ENCODE assay signal across 9 cellular contexts in the genomic region with DNA sequence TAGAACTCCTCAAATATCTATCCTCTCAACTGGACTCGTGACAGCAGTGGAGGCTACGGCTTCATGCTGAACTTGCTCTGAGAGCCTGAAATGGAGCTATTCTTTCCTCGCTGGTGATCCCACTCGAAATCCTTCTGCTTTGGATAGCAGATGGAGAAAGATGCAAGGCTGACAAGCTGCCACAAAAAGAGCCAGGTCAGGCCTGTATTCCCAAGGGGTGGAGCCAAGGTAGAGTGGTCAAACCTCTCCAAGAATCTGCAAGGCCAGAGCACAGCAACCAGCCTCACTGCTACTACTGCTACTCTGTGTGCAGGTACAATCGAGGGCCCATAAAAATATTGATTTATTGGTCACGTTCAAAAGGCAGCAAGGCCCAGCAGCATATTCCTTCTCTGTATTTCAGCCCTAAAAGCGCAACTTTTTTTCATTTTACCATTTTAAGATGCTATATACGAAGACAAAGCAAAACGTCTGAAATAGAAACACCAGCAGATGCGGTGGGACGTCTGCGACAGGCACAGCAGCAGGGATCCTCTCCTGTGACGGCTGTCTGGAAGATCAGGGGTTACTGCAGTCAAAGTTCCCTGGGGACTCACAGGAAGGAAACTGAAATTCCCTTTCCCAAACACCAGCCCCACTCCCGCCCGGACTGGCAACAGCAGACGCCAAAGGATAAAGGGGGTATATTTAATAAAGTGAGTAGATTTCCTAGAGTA. TPM values are rescaled to one million over a fixed set of nuclear protein-coding genes. Genes with fewer than 3 reads are reported as not detected.
DNase-seq lines count a peak whose midpoint lies in the region; ATAC-seq, FAIRE-seq and TF ChIP-seq lines count a peak whose summit lies in the region.
"Had no signal": no experiment of that assay in that cellular context is flagged by ENCODE, and none has a peak within 500 bp of the region (broad histone marks: within the 10 kb centered on the region; RNA-seq: fewer than 3 reads in every experiment).

No MANE protein-coding gene starts in this region.

- no peak overlapping the region for H4K8ac ChIP-seq in mesenchymal stem cell (ENCODE audit: low read length)

- H3K27ac ChIP-seq in left ventricle myocardium inferior (replicated peaks) (peak overlapping the region; percentile 95), K562 (ENCODE audit: extremely low read depth, low read depth, low read length) (peak overlapping the region; percentile 92; the same call in 2 of the 3 replicates), mesenchymal stem cell (ENCODE audit: low read length, poor library complexity, severe bottlenecking) (peak overlapping the region; percentile 3), vagina (peak overlapping the region; percentile 94)

- ATAC-seq in K562 = no peak
- no peak for ATAC-seq in HG03025 (IDR thresholded peaks at IDR 0.05; ENCODE audit: low FRiP score, unreplicated experiment)
- no peak for ATAC-seq in GM21367 (IDR thresholded peaks at IDR 0.05; ENCODE audit: unreplicated experiment)
- no peak for ATAC-seq in HG03139 (IDR thresholded peaks at IDR 0.05; ENCODE audit: unreplicated experiment)

- H2BK120ac ChIP-seq in mesenchymal stem cell (ENCODE audit: low read depth, low read length) = no peak overlapping the region

- H3K79me2 ChIP-seq in K562 (ENCODE audit: control insufficient read depth, insufficient read depth, low read length) = peaks cover 78% of the 10 kb centered on the region

- H3K36me3 ChIP-seq in left ventricle myocardium inferior (no peaks in the 10 kb centered on the region), K562 (ENCODE audit: control insufficient read depth, insufficient read depth, low read length) (peaks cover 26% of the 10 kb centered on the region), mesenchymal stem cell (ENCODE audit: control insufficient read depth in 1 of 2, insufficient read depth in 2 of 2, low read depth in 1 of 2, low read length in 2 of 2) (no peaks in the 10 kb centered on the region), vagina (no peaks in the 10 kb centered on the region)

- no peak for DNase-seq in left ventricle myocardium inferior
- no peak for DNase-seq in cardiac septum (ENCODE audit: low spot score)
- DNase-seq in K562 (ENCODE audit: extremely low read depth in 1 of 4, low spot score in 3 of 4) = no peak
- DNase-seq in mesenchymal stem cell = peak; percentile 33
- DNase-seq in vagina (ENCODE audit: extremely low spot score in 2 of 2) = peak in 1 of 2 donors; percentile 49

- in situ Hi-C loops in K562 (cut with MboI) = no loop called here

- no peak overlapping the region for H2AK5ac ChIP-seq in mesenchymal stem cell (ENCODE audit: low read length, severe bottlenecking)

- H3K4me3 ChIP-seq in left ventricle myocardium inferior = peak overlapping the region; percentile 97
- H3K4me3 ChIP-seq in K562 = peak overlapping the region; percentile 85
- peak overlapping the region; percentile 89 to 96 for H3K4me3 ChIP-seq in mesenchymal stem cell (ENCODE audit: insufficient read depth in 1 of 2, low read depth in 1 of 2, low read length in 2 of 2)
- peak overlapping the region; percentile 73 to 91 for H3K4me3 ChIP-seq in vagina

- peak overlapping the region in 1 of 2 experiments; percentile 41 for H3K14ac ChIP-seq in mesenchymal stem cell (ENCODE audit: low read length in 2 of 2)

- H3K23ac ChIP-seq in mesenchymal stem cell (ENCODE audit: low read length in 2 of 2) = no peak overlapping the region

- no peaks in the 10 kb centered on the region for H3K27me3 ChIP-seq in left ventricle myocardium inferior (ENCODE audit: low read depth)
- no peaks in the 10 kb centered on the region for H3K27me3 ChIP-seq in K562 (ENCODE audit: control insufficient read depth in 2 of 2, insufficient read depth in 2 of 2, low read length in 2 of 2)
- no peaks in the 10 kb centered on the region for H3K27me3 ChIP-seq in mesenchymal stem cell (ENCODE audit: control insufficient read depth in 1 of 2, insufficient read depth in 1 of 2, low read length in 2 of 2)
- H3K27me3 ChIP-seq in vagina = no peaks in the 10 kb centered on the region

- H3K9me3 ChIP-seq in left ventricle myocardium inferior (replicated peaks) (no peaks in the 10 kb centered on the region), K562 (replicated peaks; ENCODE audit: control insufficient read depth, insufficient read depth, low read depth, low read length) (no peaks in the 10 kb centered on the region), mesenchymal stem cell (ENCODE audit: control insufficient read depth, low read length) (no peaks in the 10 kb centered on the region), vagina (no peaks in the 10 kb centered on the region)

- H2BK5ac ChIP-seq in mesenchymal stem cell (ENCODE audit: low read depth, low read length, poor library complexity, severe bottlenecking) = no peak overlapping the region

- H3K9ac ChIP-seq in K562 (ENCODE audit: insufficient read depth in 1 of 2, low read depth in 2 of 2, low read length in 2 of 2) (peak overlapping the region; percentile 86 to 98), mesenchymal stem cell (ENCODE audit: low read length) (peak overlapping the region; percentile 92)

- TF ChIP-seq RAD21 in K562 (CRISPR knock-in tag; conservative IDR thresholded peaks at IDR 0.05 in 1 of 2, IDR thresholded peaks at IDR 0.05 in 1 of 2) = no peak

- POLR2A ChIA-PET in K562 (lab: Yijun Ruan, JAX) = interaction anchor here (0.7 to 8.6 kb wide), 5 partner anchors 9 to 126 kb away, joined by 3 to 63 read pairs (median 4); no protein-coding TSS in a partner anchor

- 39% methylated on average over 16 of the region's 16 CpGs for WGBS in K562 (ENCODE audit: insufficient coverage, low coverage, missing lambda C conversion rate)
- WGBS in mesenchymal stem cell = 21% methylated on average over 13 of the region's 16 CpGs

- peaks cover 35% of the 10 kb centered on the region for H4K20me1 ChIP-seq in K562 (replicated peaks; ENCODE audit: control insufficient read depth, insufficient read depth, low read length)

- peak overlapping the region; percentile 54 for H2BK15ac ChIP-seq in mesenchymal stem cell (ENCODE audit: low read depth, poor library complexity, severe bottlenecking)

- H3K4me2 ChIP-seq in K562 (ENCODE audit: insufficient read depth, low read length) = peak overlapping the region; percentile 82
- H3K4me2 ChIP-seq in mesenchymal stem cell (ENCODE audit: low read length, poor library complexity, severe bottlenecking) = peak overlapping the region; percentile 91

- intact Hi-C loops in left ventricle myocardium inferior (cut with micrococcal nuclease) = loop anchor here (10.0 kb wide), 1 partner anchor 155 kb away; no protein-coding TSS in a partner anchor
- intact Hi-C loops in cardiac septum (cut with DNase I) = loop anchor here (1.0 to 5.0 kb wide), 2 partner anchors 48 to 118 kb away; no protein-coding TSS in a partner anchor
- intact Hi-C loops in K562 (cut with micrococcal nuclease) = loop anchor here (10.0 kb wide), 1 partner anchor 365 kb away; no protein-coding TSS in a partner anchor
- intact Hi-C loops in vagina (cut with DNase I) = loop anchor here (5.0 to 10.0 kb wide), 3 partner anchors 165 to 375 kb away; partner anchors contain the start of genes ACTR2 and CEP68

- H3K4me1 ChIP-seq in left ventricle myocardium inferior (peaks cover 70% of the 10 kb centered on the region), K562 (replicated peaks in 1 of 2; ENCODE audit: control insufficient read depth in 2 of 2, insufficient read depth in 2 of 2, low read length in 2 of 2) (peaks cover 23 to 33% of the 10 kb centered on the region in 2 experiments), mesenchymal stem cell (ENCODE audit: control insufficient read depth, insufficient read depth, low read depth, low read length) (peaks cover 4% of the 10 kb centered on the region), vagina (peaks cover 25% of the 10 kb centered on the region)

- TF ChIP-seq EP300 in K562 (IDR thresholded peaks at IDR 0.05; ENCODE audit: low read length) = no peak

- no peak overlapping the region for H2AFZ ChIP-seq in K562 (ENCODE audit: low read depth, low read length)
- H2AFZ ChIP-seq in mesenchymal stem cell (ENCODE audit: low read depth, low read length) = no peak overlapping the region

- FAIRE-seq in K562 (lab: Jason Lieb, UNC) = no peak
- FAIRE-seq: GM18507 had no signal

- CTCF ChIA-PET in K562 (lab: Yijun Ruan, JAX; ENCODE audit: low intra/inter-chr PET ratio) = interaction anchor here (0.6 kb wide), 1 partner anchor 162 kb away, joined by 4 read pairs; no protein-coding TSS in a partner anchor

- TF ChIP-seq POLR2A in K562 (conservative IDR thresholded peaks at IDR 0.05) (no peak), vagina (IDR thresholded peaks at IDR 0.05) (no peak)

- TF ChIP-seq CTCF in left ventricle myocardium inferior (IDR thresholded peaks at IDR 0.05; ENCODE audit: borderline replicate concordance) = no peak
- TF ChIP-seq CTCF in K562 (IDR thresholded peaks at IDR 0.05 in 2 of 3, conservative IDR thresholded peaks at IDR 0.05 in 1 of 3; ENCODE audit: insufficient read depth in 2 of 3, low read depth in 1 of 3, low read length in 3 of 3) = no peak
- TF ChIP-seq CTCF in vagina (IDR thresholded peaks at IDR 0.05) = no peak

- H2BK12ac ChIP-seq in mesenchymal stem cell (ENCODE audit: low read length in 2 of 2) = no peak overlapping the region

- H3K9me1 ChIP-seq in K562 (ENCODE audit: control insufficient read depth, insufficient read depth, low read length) = peaks cover 5% of the 10 kb centered on the region

- no peak overlapping the region for H4K91ac ChIP-seq in mesenchymal stem cell (ENCODE audit: low read length)

- TSS peak; percentile 23 for BruUV-seq in K562 (replicated peaks; lab: Mats Ljungman, UMichigan)

- H3K18ac ChIP-seq in mesenchymal stem cell (ENCODE audit: low read depth in 1 of 2, low read length in 2 of 2) = peak overlapping the region in 1 of 2 experiments; percentile 55

- peak overlapping the region; percentile 60 to 63 for H3K4ac ChIP-seq in mesenchymal stem cell (ENCODE audit: low read depth in 1 of 2, low read length in 2 of 2)

- H3K79me1 ChIP-seq in mesenchymal stem cell (replicated peaks; ENCODE audit: low read length, poor library complexity, severe bottlenecking) = peaks cover 5% of the 10 kb centered on the region

RNA-seq across cellular contexts. Expression of gene SPRED2, which starts 2.4 kb away (rescaled TPM):
- 18.9 TPM for total RNA-seq in left ventricle myocardium inferior
- total RNA-seq in cardiac septum = 22.0 TPM
- total RNA-seq in K562 (2011; cell fraction: chromatin; rRNA removed; ENCODE audit: low replicate concordance) = 32.9 and 55.4 TPM in 2 replicates
- 16.8 and 20.1 TPM in 2 replicates for total RNA-seq in K562 (2011; cell fraction: nucleolus; rRNA removed)
- total RNA-seq in K562 (2011; cell fraction: nucleoplasm; rRNA removed) = 32.7 and 48.2 TPM in 2 replicates
- 7.8 and 9.5 TPM in 2 replicates for total RNA-seq in K562 (2014; rRNA removed)
- 14.1 and 14.8 TPM in 2 replicates for total RNA-seq in K562 (2014; rRNA removed; fragmentation: Illumina TruSeq; extraction: Trizol)
- 10.2 and 10.7 TPM in 2 replicates for total RNA-seq in K562 (2015; rRNA removed; fragmentation: Illumina TruSeq; extraction: Trizol)
- total RNA-seq in K562 (2021) = 42.6 and 50.8 TPM in 2 replicates
- polyA plus RNA-seq in K562 (2011; rRNA removed) = 15.3 and 16.5 TPM in 2 replicates
- polyA plus RNA-seq in K562 (2011; cell fraction: cytosol; rRNA removed) = 18.1 and 23.5 TPM in 2 replicates
- polyA plus RNA-seq in K562 (2011; cell fraction: nucleus; rRNA removed) = 20.4 and 30.3 TPM in 2 replicates
- polyA plus RNA-seq in K562 (2012) = 22.1 and 26.6 TPM in 2 replicates
- polyA plus RNA-seq in K562 (2014; fragmentation: Illumina TruSeq; extraction: Trizol) = 40.9 and 42.6 TPM in 2 replicates
- polyA plus RNA-seq in K562 (2014; fragmentation: Nextera tagmentation; extraction: Ambion mirVana) = 1 to 10 TPM; 4.6 to 6.4 TPM
- 17.9 and 21.2 TPM in 2 replicates for polyA plus RNA-seq in K562 (2014; rRNA removed)
- 16.7 and 18.3 TPM in 2 replicates for polyA minus RNA-seq in K562 (2011; rRNA and poly(A)+ RNA removed)
- polyA minus RNA-seq in K562 (2011; cell fraction: cytosol; rRNA and poly(A)+ RNA removed) = 22.5 and 22.8 TPM in 2 replicates
- polyA minus RNA-seq in K562 (2011; cell fraction: nucleus; rRNA and poly(A)+ RNA removed) = 6.9 and 9.3 TPM in 2 replicates
- polyA plus RNA-seq in mesenchymal stem cell (2013, experiment 1 of 2) = 47.3 TPM
- polyA plus RNA-seq in mesenchymal stem cell (2013, experiment 2 of 2) = 45.9 TPM
- 18.4 TPM for total RNA-seq in vagina

Comparison
In these comparisons a context has a peak if more than half of its experiments do, and no peak if none do; other contexts are left out.
1. H3K27ac ChIP-seq: peak in every context shown above with its lines; median percentile 95 in left ventricle myocardium inferior; 94 in vagina; 92 in K562; 3 in mesenchymal stem cell.